ENCODE assay signal across 18 cellular contexts in genomic region chr1:35561297-35561971, GRCh38. TPM values are rescaled to one million over a fixed set of nuclear protein-coding genes. Genes with fewer than 3 reads are reported as not detected.
A peak's percentile ranks its signal among the peaks of the same experiment; 100 is the strongest.
DNase-seq lines count a peak whose midpoint lies in the region; ATAC-seq, FAIRE-seq and TF ChIP-seq lines count a peak whose summit lies in the region.
"Had no signal": no experiment of that assay in that cellular context is flagged by ENCODE, and none has a peak within 500 bp of the region (broad histone marks: within the 10 kb centered on the region; RNA-seq: fewer than 3 reads in every experiment).

No MANE protein-coding gene starts in this region.

- no peak overlapping the region for H3K27ac ChIP-seq in K562 (ENCODE audit: extremely low read depth, low read depth, low read length)
- H3K27ac ChIP-seq: KMS-11, left lung, neutrophil, thyroid gland had no signal

- H3K27me3 Mint-ChIP-seq in activated naive CD4-positive, alpha-beta T cell treated with anti-CD3 and anti-CD28 coated beads, Interleukin-2, amount 50 U/mL, for 24 hours = no peaks in the 10 kb centered on the region
- H3K27me3 Mint-ChIP-seq in naive thymus-derived CD8-positive, alpha-beta T cell = no peaks in the 10 kb centered on the region
- no peaks in the 10 kb centered on the region for H3K27me3 Mint-ChIP-seq in type B pancreatic cell
- H3K27me3 Mint-ChIP-seq in activated T-cell treated with anti-CD3 and anti-CD28 coated beads, Interleukin-2, amount 50 U/mL, for 4 hours (ENCODE audit: low read depth) = no peaks in the 10 kb centered on the region
- H3K27me3 Mint-ChIP-seq: activated CD8-positive, alpha-beta T cell treated with anti-CD3 and anti-CD28 coated beads for 36 hours; activated naive CD4-positive, alpha-beta T cell treated with anti-CD3 and anti-CD28 coated beads, Interleukin-2, amount 10 ng/mL, durations not matched to agents 7 days and 5 days had no signal

- TF ChIP-seq RAD21 in K562 (CRISPR knock-in tag; conservative IDR thresholded peaks at IDR 0.05 in 1 of 2, IDR thresholded peaks at IDR 0.05 in 1 of 2) = no peak

- H3K4me2 ChIP-seq in K562 (ENCODE audit: insufficient read depth, low read length) = no peak overlapping the region
- H3K4me2 ChIP-seq: KMS-11 had no signal

- TF ChIP-seq CTCF in K562 (IDR thresholded peaks at IDR 0.05 in 2 of 3, conservative IDR thresholded peaks at IDR 0.05 in 1 of 3; ENCODE audit: insufficient read depth in 2 of 3, low read depth in 1 of 3, low read length in 3 of 3) = no peak
- no peak for TF ChIP-seq CTCF in type B pancreatic cell (conservative IDR thresholded peaks at IDR 0.05)

- no peak for TF ChIP-seq EP300 in K562 (IDR thresholded peaks at IDR 0.05; ENCODE audit: low read length)

- POLR2A ChIA-PET in K562 (lab: Yijun Ruan, JAX) = interaction anchor here (0.6 to 1.5 kb wide), 4 partner anchors 12 to 693 kb away, joined by 3 to 5 read pairs (median 4); partner anchors contain the start of gene CLSPN
- POLR2A ChIA-PET in naive thymus-derived CD8-positive, alpha-beta T cell (lab: Charles Lee) = interaction anchor here (0.6 kb wide), 1 partner anchor 209 kb away, joined by 5 read pairs; no protein-coding TSS in a partner anchor

- in situ Hi-C loops in K562 (cut with MboI) = loop anchor here (5.0 to 10.0 kb wide), 2 partner anchors 114 to 357 kb away; no protein-coding TSS in a partner anchor

- intact Hi-C loops in K562 (cut with micrococcal nuclease) = loop anchor here (5.0 kb wide), 1 partner anchor 359 kb away; no protein-coding TSS in a partner anchor

- peaks cover 2% of the 10 kb centered on the region for H3K36me3 Mint-ChIP-seq in activated naive CD4-positive, alpha-beta T cell treated with anti-CD3 and anti-CD28 coated beads, Interleukin-2, amount 50 U/mL, for 24 hours
- H3K36me3 Mint-ChIP-seq in naive thymus-derived CD8-positive, alpha-beta T cell = peaks cover 0 to 9% (median 0%) of the 10 kb centered on the region in 3 donors
- H3K36me3 Mint-ChIP-seq in type B pancreatic cell = peaks cover 5% of the 10 kb centered on the region
- H3K36me3 Mint-ChIP-seq in activated T-cell treated with anti-CD3 and anti-CD28 coated beads, Interleukin-2, amount 50 U/mL, for 4 hours (ENCODE audit: insufficient read depth) = peaks cover 9% of the 10 kb centered on the region

- H3K79me2 ChIP-seq in K562 (ENCODE audit: control insufficient read depth, insufficient read depth, low read length) = peaks cover 19% of the 10 kb centered on the region

- H3K9me1 ChIP-seq in K562 (ENCODE audit: control insufficient read depth, insufficient read depth, low read length) = no peaks in the 10 kb centered on the region

- no peaks in the 10 kb centered on the region for H3K9me3 ChIP-seq in K562 (replicated peaks; ENCODE audit: control insufficient read depth, insufficient read depth, low read depth, low read length)
- H3K9me3 ChIP-seq: left lung, neutrophil, thyroid gland had no signal

- peaks cover 45% of the 10 kb centered on the region for H3K4me1 Mint-ChIP-seq in activated naive CD4-positive, alpha-beta T cell treated with anti-CD3 and anti-CD28 coated beads, Interleukin-2, amount 50 U/mL, for 24 hours
- peaks cover 26 to 56% (median 34%) of the 10 kb centered on the region in 4 donors for H3K4me1 Mint-ChIP-seq in naive thymus-derived CD8-positive, alpha-beta T cell
- peaks cover 18% of the 10 kb centered on the region for H3K4me1 Mint-ChIP-seq in type B pancreatic cell (ENCODE audit: unreplicated experiment)
- H3K4me1 Mint-ChIP-seq in activated T-cell treated with anti-CD3 and anti-CD28 coated beads, Interleukin-2, amount 50 U/mL, for 4 hours (ENCODE audit: low read depth) = peaks cover 31% of the 10 kb centered on the region

- H3K4me3 Mint-ChIP-seq in activated naive CD4-positive, alpha-beta T cell treated with anti-CD3 and anti-CD28 coated beads, Interleukin-2, amount 50 U/mL, for 24 hours = no peak overlapping the region
- peak overlapping the region in 2 of 10 donors; percentile 7 to 68 for H3K4me3 Mint-ChIP-seq in naive thymus-derived CD8-positive, alpha-beta T cell
- H3K4me3 Mint-ChIP-seq in type B pancreatic cell = peak overlapping the region; percentile 55
- no peak overlapping the region for H3K4me3 Mint-ChIP-seq in activated T-cell treated with anti-CD3 and anti-CD28 coated beads, Interleukin-2, amount 50 U/mL, for 4 hours
- H3K4me3 Mint-ChIP-seq: activated CD8-positive, alpha-beta T cell treated with anti-CD3 and anti-CD28 coated beads for 36 hours; activated naive CD4-positive, alpha-beta T cell treated with anti-CD3 and anti-CD28 coated beads, Interleukin-2, amount 10 ng/mL, durations not matched to agents 7 days and 5 days had no signal

- H2AFZ ChIP-seq in K562 (ENCODE audit: low read depth, low read length) = no peak overlapping the region

- no peak for TF ChIP-seq POLR2A in K562 (conservative IDR thresholded peaks at IDR 0.05)

- peaks cover 52% of the 10 kb centered on the region; the same call in 2 of the 3 replicates for H3K36me3 ChIP-seq in K562 (ENCODE audit: control insufficient read depth, insufficient read depth, low read length)
- H3K36me3 ChIP-seq: neutrophil had no signal

- peaks cover 0 to 47% of the 10 kb centered on the region in 2 experiments; a peak in 4 of 5 replicates for H3K4me1 ChIP-seq in K562 (replicated peaks in 1 of 2; ENCODE audit: control insufficient read depth in 2 of 2, insufficient read depth in 2 of 2, low read length in 2 of 2)

- H3K9me3 Mint-ChIP-seq in activated naive CD4-positive, alpha-beta T cell treated with anti-CD3 and anti-CD28 coated beads, Interleukin-2, amount 50 U/mL, for 24 hours = no peaks in the 10 kb centered on the region
- H3K9me3 Mint-ChIP-seq in naive thymus-derived CD8-positive, alpha-beta T cell = no peaks in the 10 kb centered on the region
- no peaks in the 10 kb centered on the region for H3K9me3 Mint-ChIP-seq in type B pancreatic cell
- no peaks in the 10 kb centered on the region for H3K9me3 Mint-ChIP-seq in activated T-cell treated with anti-CD3 and anti-CD28 coated beads, Interleukin-2, amount 50 U/mL, for 4 hours
- H3K9me3 Mint-ChIP-seq: activated CD8-positive, alpha-beta T cell treated with anti-CD3 and anti-CD28 coated beads for 36 hours; activated naive CD4-positive, alpha-beta T cell treated with anti-CD3 and anti-CD28 coated beads, Interleukin-2, amount 10 ng/mL, durations not matched to agents 7 days and 5 days had no signal

- ATAC-seq in K562 = no peak
- ATAC-seq in naive thymus-derived CD8-positive, alpha-beta T cell = no peak
- no peak for ATAC-seq in HG03378 (IDR thresholded peaks at IDR 0.05; ENCODE audit: unreplicated experiment)
- no peak for ATAC-seq in activated T-cell treated with anti-CD3 and anti-CD28 coated beads, Interleukin-2, amount 50 U/mL, for 4 hours
- ATAC-seq: activated CD8-positive, alpha-beta T cell treated with anti-CD3 and anti-CD28 coated beads for 36 hours; esophagus mucosa; left lung had no signal

- H3K9ac ChIP-seq in K562 (ENCODE audit: insufficient read depth in 1 of 2, low read depth in 2 of 2, low read length in 2 of 2) = no peak overlapping the region
- H3K9ac ChIP-seq: KMS-11 had no signal

- DNase-seq in activated naive CD4-positive, alpha-beta T cell treated with Interleukin-2 at 50 U/mL for 16 hours = no peak
- DNase-seq in K562 (ENCODE audit: extremely low read depth in 1 of 4, low spot score in 3 of 4) (no peak), type B pancreatic cell (ENCODE audit: extremely low spot score, unreplicated experiment) (no peak), D341Med (ENCODE audit: low spot score) (no peak)
- DNase-seq in naive thymus-derived CD8-positive, alpha-beta T cell = no peak
- DNase-seq in activated T-cell treated with anti-CD3 and anti-CD28 coated beads, Interleukin-2, amount 50 U/mL, for 4 hours = no peak
- DNase-seq: ACHN; activated CD8-positive, alpha-beta T cell treated with anti-CD3 and anti-CD28 coated beads for 36 hours; activated naive CD4-positive, alpha-beta T cell treated with anti-CD3 and anti-CD28 coated beads, Interleukin-2, amount 10 ng/mL, durations not matched to agents 7 days and 5 days; left lung; NCI-H69; T1000; thyroid gland had no signal

- no peak overlapping the region for H3K4me3 ChIP-seq in K562
- H3K4me3 ChIP-seq: left lung, thyroid gland had no signal

- H4K20me1 ChIP-seq in K562 (replicated peaks; ENCODE audit: control insufficient read depth, insufficient read depth, low read length) = peaks cover 17% of the 10 kb centered on the region; the same call in 1 of the 2 replicates

- no peak for FAIRE-seq in K562 (lab: Jason Lieb, UNC)

- peak overlapping the region; percentile 67 for H3K27ac Mint-ChIP-seq in activated naive CD4-positive, alpha-beta T cell treated with anti-CD3 and anti-CD28 coated beads, Interleukin-2, amount 50 U/mL, for 24 hours
- H3K27ac Mint-ChIP-seq in naive thymus-derived CD8-positive, alpha-beta T cell = peak overlapping the region in 9 of 10 donors; percentile 18 to 87 (median 61)
- H3K27ac Mint-ChIP-seq in type B pancreatic cell = peak overlapping the region; percentile 9
- H3K27ac Mint-ChIP-seq: activated CD8-positive, alpha-beta T cell treated with anti-CD3 and anti-CD28 coated beads for 36 hours; activated naive CD4-positive, alpha-beta T cell treated with anti-CD3 and anti-CD28 coated beads, Interleukin-2, amount 10 ng/mL, durations not matched to agents 7 days and 5 days had no signal

- WGBS in K562 (ENCODE audit: insufficient coverage, low coverage, missing lambda C conversion rate) = 73% methylated on average over 11 of the region's 11 CpGs

- CTCF ChIA-PET in K562 (lab: Yijun Ruan, JAX; ENCODE audit: low intra/inter-chr PET ratio) = no interaction called here

- H3K27me3 ChIP-seq in K562 (ENCODE audit: control insufficient read depth in 2 of 2, insufficient read depth in 2 of 2, low read length in 2 of 2) = no peaks in the 10 kb centered on the region
- H3K27me3 ChIP-seq: left lung, neutrophil, thyroid gland had no signal

- no TSS peak for BruUV-seq in K562 (replicated peaks; lab: Mats Ljungman, UMichigan)

RNA-seq across cellular contexts. Expression of gene NCDN, which starts 3.8 kb away (rescaled TPM):
- 18.2 and 51.7 TPM in 2 replicates for total RNA-seq in K562 (2011; cell fraction: chromatin; rRNA removed; ENCODE audit: low replicate concordance)
- total RNA-seq in K562 (2011; cell fraction: nucleolus; rRNA removed) = 35.4 and 36.2 TPM in 2 replicates
- 27.1 and 28.9 TPM in 2 replicates for total RNA-seq in K562 (2011; cell fraction: nucleoplasm; rRNA removed)
- 16.4 and 20.4 TPM in 2 replicates for total RNA-seq in K562 (2014; rRNA removed)
- 4.5 and 5.4 TPM in 2 replicates for total RNA-seq in K562 (2014; rRNA removed; fragmentation: Illumina TruSeq; extraction: Trizol)
- 10.7 and 13.3 TPM in 2 replicates for total RNA-seq in K562 (2015; rRNA removed; fragmentation: Illumina TruSeq; extraction: Trizol)
- 33.5 and 35.1 TPM in 2 replicates for total RNA-seq in K562 (2021)
- polyA plus RNA-seq in K562 (2011; rRNA removed) = 8.1 and 14.6 TPM in 2 replicates
- 11.3 and 22.9 TPM in 2 replicates for polyA plus RNA-seq in K562 (2011; cell fraction: cytosol; rRNA removed)
- 32.8 and 67.9 TPM in 2 replicates for polyA plus RNA-seq in K562 (2011; cell fraction: nucleus; rRNA removed)
- 23.9 and 26.1 TPM in 2 replicates for polyA plus RNA-seq in K562 (2012)
- polyA plus RNA-seq in K562 (2014; fragmentation: Illumina TruSeq; extraction: Trizol) = 16.0 and 26.9 TPM in 2 replicates
- 1 to 10 TPM; 1.9 to 2.6 TPM for polyA plus RNA-seq in K562 (2014; fragmentation: Nextera tagmentation; extraction: Ambion mirVana)
- polyA plus RNA-seq in K562 (2014; rRNA removed) = 20.0 and 24.8 TPM in 2 replicates
- 4.9 and 5.2 TPM in 2 replicates for polyA minus RNA-seq in K562 (2011; rRNA and poly(A)+ RNA removed)
- polyA minus RNA-seq in K562 (2011; cell fraction: cytosol; rRNA and poly(A)+ RNA removed) = 13.6 and 15.4 TPM in 2 replicates
- polyA minus RNA-seq in K562 (2011; cell fraction: nucleus; rRNA and poly(A)+ RNA removed) = 16.6 and 17.4 TPM in 2 replicates
- total RNA-seq in naive thymus-derived CD8-positive, alpha-beta T cell = 10 to 100 TPM; 25.0 to 25.6 TPM
- polyA plus RNA-seq in naive thymus-derived CD8-positive, alpha-beta T cell = 10 to 100 TPM; 11.7 to 18.1 (median 16.6) TPM
- 21.8 and 27.2 TPM in 2 replicates for total RNA-seq in type B pancreatic cell (ENCODE audit: low replicate concordance)
- 10 to 100 TPM; 60.6 to 61.8 (median 61.6) TPM for total RNA-seq in activated T-cell treated with anti-CD3 and anti-CD28 coated beads, Interleukin-2, amount 50 U/mL, for 4 hours

RNA-seq across cellular contexts. Expression of gene KIAA0319L, which starts 4.2 kb away (rescaled TPM):
- 218 and 257 TPM in 2 replicates for total RNA-seq in K562 (2011; cell fraction: chromatin; rRNA removed; ENCODE audit: low replicate concordance)
- total RNA-seq in K562 (2011; cell fraction: nucleolus; rRNA removed) = 151 and 178 TPM in 2 replicates
- 203 and 242 TPM in 2 replicates for total RNA-seq in K562 (2011; cell fraction: nucleoplasm; rRNA removed)
- total RNA-seq in K562 (2014; rRNA removed) (22.7 and 26.9 TPM in 2 replicates), K562 (2014; rRNA removed; fragmentation: Illumina TruSeq; extraction: Trizol) (29.3 and 30.2 TPM in 2 replicates), K562 (2015; rRNA removed; fragmentation: Illumina TruSeq; extraction: Trizol) (25.0 and 27.4 TPM in 2 replicates), K562 (2021) (32.7 and 33.2 TPM in 2 replicates), type B pancreatic cell (ENCODE audit: low replicate concordance) (48.6 and 56.9 TPM in 2 replicates)
- polyA plus RNA-seq in K562 (2011; rRNA removed) (51.7 and 66.5 TPM in 2 replicates), K562 (2014; fragmentation: Illumina TruSeq; extraction: Trizol) (32.2 and 40.1 TPM in 2 replicates), K562 (2014; fragmentation: Nextera tagmentation; extraction: Ambion mirVana) (1 to 10 TPM; 2.4 to 5.9 TPM), K562 (2014; rRNA removed) (23.4 and 28.5 TPM in 2 replicates)
- 29.9 and 48.2 TPM in 2 replicates for polyA plus RNA-seq in K562 (2011; cell fraction: cytosol; rRNA removed)
- 76.5 and 77.3 TPM in 2 replicates for polyA plus RNA-seq in K562 (2011; cell fraction: nucleus; rRNA removed)
- 29.4 and 50.6 TPM in 2 replicates for polyA plus RNA-seq in K562 (2012)
- 84.3 and 87.6 TPM in 2 replicates for polyA minus RNA-seq in K562 (2011; rRNA and poly(A)+ RNA removed)
- 28.8 and 38.0 TPM in 2 replicates for polyA minus RNA-seq in K562 (2011; cell fraction: cytosol; rRNA and poly(A)+ RNA removed)
- 47.7 and 95.0 TPM in 2 replicates for polyA minus RNA-seq in K562 (2011; cell fraction: nucleus; rRNA and poly(A)+ RNA removed)
- total RNA-seq in naive thymus-derived CD8-positive, alpha-beta T cell = 10 to 100 TPM; 70.9 to 71.1 TPM
- polyA plus RNA-seq in naive thymus-derived CD8-positive, alpha-beta T cell = 10 to 100 TPM; 16.0 to 25.2 (median 21.9) TPM
- total RNA-seq in activated T-cell treated with anti-CD3 and anti-CD28 coated beads, Interleukin-2, amount 50 U/mL, for 4 hours = 10 to 100 TPM; 16.4 to 19.2 (median 17.4) TPM

RNA-seq across cellular contexts. Expression of gene TFAP2E, which starts 11.7 kb away (rescaled TPM):
- 0.30 and 0.44 TPM in 2 replicates for total RNA-seq in K562 (2011; cell fraction: chromatin; rRNA removed; ENCODE audit: low replicate concordance)
- total RNA-seq in K562 (2011; cell fraction: nucleolus; rRNA removed) = 0.39 TPM in 1 of 2 replicates, not detected in the other
- total RNA-seq in K562 (2011; cell fraction: nucleoplasm; rRNA removed) = 0.81 TPM in 1 of 2 replicates, not detected in the other
- not detected in 2 replicates for total RNA-seq in K562 (2014; rRNA removed)
- total RNA-seq in K562 (2014; rRNA removed; fragmentation: Illumina TruSeq; extraction: Trizol) = not detected in 2 replicates
- 0.11 TPM in 1 of 2 replicates, not detected in the other for total RNA-seq in K562 (2015; rRNA removed; fragmentation: Illumina TruSeq; extraction: Trizol)
- total RNA-seq in K562 (2021) = not detected in 2 replicates
- polyA plus RNA-seq in K562 (2011; rRNA removed) = 0.07 and 0.11 TPM in 2 replicates
- not detected in 2 replicates for polyA plus RNA-seq in K562 (2011; cell fraction: cytosol; rRNA removed)
- polyA plus RNA-seq in K562 (2011; cell fraction: nucleus; rRNA removed) = 0.31 and 0.38 TPM in 2 replicates
- 0.20 and 0.58 TPM in 2 replicates for polyA plus RNA-seq in K562 (2012)
- not detected in 2 replicates for polyA plus RNA-seq in K562 (2014; fragmentation: Illumina TruSeq; extraction: Trizol)
- polyA plus RNA-seq in K562 (2014; fragmentation: Nextera tagmentation; extraction: Ambion mirVana) = under 1 TPM; 0.03 to 0.06 TPM
- 0.04 and 0.07 TPM in 2 replicates for polyA plus RNA-seq in K562 (2014; rRNA removed)
- polyA minus RNA-seq in K562 (2011; rRNA and poly(A)+ RNA removed) = 0.14 TPM in 1 of 2 replicates, not detected in the other
- not detected in 2 replicates for polyA minus RNA-seq in K562 (2011; cell fraction: cytosol; rRNA and poly(A)+ RNA removed)
- polyA minus RNA-seq in K562 (2011; cell fraction: nucleus; rRNA and poly(A)+ RNA removed) = not detected in 2 replicates
- 1 to 10 TPM; 2.6 to 3.2 TPM for total RNA-seq in naive thymus-derived CD8-positive, alpha-beta T cell
- polyA plus RNA-seq in naive thymus-derived CD8-positive, alpha-beta T cell = under 1 TPM; 0.20 to 0.59 (median 0.40) TPM
- total RNA-seq in type B pancreatic cell (ENCODE audit: low replicate concordance) = 1.3 and 1.4 TPM in 2 replicates
- total RNA-seq in activated T-cell treated with anti-CD3 and anti-CD28 coated beads, Interleukin-2, amount 50 U/mL, for 4 hours = 1 to 10 TPM in 1 of 3 donors, under 1 TPM in 2; 0.55 to 1.3 (median 0.76) TPM

Comparison
In these comparisons a context has a peak if more than half of its experiments do, and no peak if none do; other contexts are left out.
1. H3K27ac Mint-ChIP-seq: peak in every context shown above with its lines; median percentile 67 in activated naive CD4-positive, alpha-beta T cell treated with anti-CD3 and anti-CD28 coated beads, Interleukin-2, amount 50 U/mL, for 24 hours; 61 in naive thymus-derived CD8-positive, alpha-beta T cell; 9 in type B pancreatic cell.